8 cellular contexts compared by ENCODE assay signal in the genomic region with DNA sequence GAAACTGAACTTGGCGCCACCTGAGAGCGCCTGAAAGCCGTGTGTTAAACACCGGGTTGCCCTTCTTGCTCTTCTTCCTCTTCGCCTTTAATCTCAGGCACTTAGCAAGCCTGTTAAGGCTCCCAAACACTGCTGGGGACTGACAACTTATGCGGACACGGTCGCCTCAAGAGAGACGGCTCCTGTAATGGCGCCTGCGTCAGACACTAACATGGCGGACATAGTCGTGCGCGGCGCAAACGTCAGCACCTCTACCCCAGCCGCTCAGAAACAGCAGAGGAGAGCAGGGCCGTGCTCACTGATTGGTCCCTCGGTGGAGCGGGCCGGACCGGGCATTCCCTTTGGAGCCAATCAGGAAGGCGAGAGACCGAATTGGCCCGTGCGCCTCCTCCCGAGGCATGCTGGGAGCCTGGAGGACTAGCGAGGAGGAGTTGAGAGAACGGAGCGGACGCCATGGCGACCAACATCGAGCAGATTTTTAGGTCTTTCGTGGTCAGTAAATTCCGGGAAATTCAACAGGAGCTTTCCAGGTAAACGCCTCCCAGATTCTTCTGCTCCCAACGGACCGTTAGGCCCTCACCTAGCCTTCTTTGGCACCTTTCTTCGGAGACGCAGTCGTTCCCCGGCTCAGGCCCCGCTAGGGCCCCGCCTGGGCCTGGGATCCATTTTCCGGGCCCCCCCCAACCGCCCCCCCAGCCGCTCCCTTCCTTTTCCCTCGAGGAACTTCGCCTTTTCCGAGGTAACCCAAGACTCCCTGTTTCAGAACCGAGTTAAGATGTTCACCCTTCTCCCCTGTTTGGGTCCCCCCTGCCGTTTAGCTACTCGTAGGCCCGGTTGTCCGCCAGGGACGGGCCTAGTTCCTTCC. TPM values are rescaled to one million over a fixed set of nuclear protein-coding genes. Genes with fewer than 3 reads are reported as not detected.
DNase-seq lines count a peak whose midpoint lies in the region; ATAC-seq and TF ChIP-seq lines count a peak whose summit lies in the region.

A gene with protein sequence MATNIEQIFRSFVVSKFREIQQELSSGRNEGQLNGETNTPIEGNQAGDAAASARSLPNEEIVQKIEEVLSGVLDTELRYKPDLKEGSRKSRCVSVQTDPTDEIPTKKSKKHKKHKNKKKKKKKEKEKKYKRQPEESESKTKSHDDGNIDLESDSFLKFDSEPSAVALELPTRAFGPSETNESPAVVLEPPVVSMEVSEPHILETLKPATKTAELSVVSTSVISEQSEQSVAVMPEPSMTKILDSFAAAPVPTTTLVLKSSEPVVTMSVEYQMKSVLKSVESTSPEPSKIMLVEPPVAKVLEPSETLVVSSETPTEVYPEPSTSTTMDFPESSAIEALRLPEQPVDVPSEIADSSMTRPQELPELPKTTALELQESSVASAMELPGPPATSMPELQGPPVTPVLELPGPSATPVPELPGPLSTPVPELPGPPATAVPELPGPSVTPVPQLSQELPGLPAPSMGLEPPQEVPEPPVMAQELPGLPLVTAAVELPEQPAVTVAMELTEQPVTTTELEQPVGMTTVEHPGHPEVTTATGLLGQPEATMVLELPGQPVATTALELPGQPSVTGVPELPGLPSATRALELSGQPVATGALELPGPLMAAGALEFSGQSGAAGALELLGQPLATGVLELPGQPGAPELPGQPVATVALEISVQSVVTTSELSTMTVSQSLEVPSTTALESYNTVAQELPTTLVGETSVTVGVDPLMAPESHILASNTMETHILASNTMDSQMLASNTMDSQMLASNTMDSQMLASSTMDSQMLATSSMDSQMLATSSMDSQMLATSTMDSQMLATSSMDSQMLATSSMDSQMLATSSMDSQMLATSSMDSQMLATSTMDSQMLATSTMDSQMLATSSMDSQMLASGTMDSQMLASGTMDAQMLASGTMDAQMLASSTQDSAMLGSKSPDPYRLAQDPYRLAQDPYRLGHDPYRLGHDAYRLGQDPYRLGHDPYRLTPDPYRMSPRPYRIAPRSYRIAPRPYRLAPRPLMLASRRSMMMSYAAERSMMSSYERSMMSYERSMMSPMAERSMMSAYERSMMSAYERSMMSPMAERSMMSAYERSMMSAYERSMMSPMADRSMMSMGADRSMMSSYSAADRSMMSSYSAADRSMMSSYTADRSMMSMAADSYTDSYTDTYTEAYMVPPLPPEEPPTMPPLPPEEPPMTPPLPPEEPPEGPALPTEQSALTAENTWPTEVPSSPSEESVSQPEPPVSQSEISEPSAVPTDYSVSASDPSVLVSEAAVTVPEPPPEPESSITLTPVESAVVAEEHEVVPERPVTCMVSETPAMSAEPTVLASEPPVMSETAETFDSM (N-terminal part only) (plus strand): TSS at position 399 of the 865 bp plus-strand sequence. CDS start 55 bp downstream, at position 454.

- H3K36me3 ChIP-seq in ovary (no peaks in the 10 kb centered on the region), thyroid gland (peaks cover 0 to 20% of the 10 kb centered on the region in 2 donors)

- TF ChIP-seq POLR2A in ovary (IDR thresholded peaks at IDR 0.05) (peak; percentile 94), thyroid gland (IDR thresholded peaks at IDR 0.05) (peak; percentile 64 to 96)

- H3K4me3 Mint-ChIP-seq in activated naive CD8-positive, alpha-beta T cell treated with anti-CD3 and anti-CD28 coated beads, Interleukin-2, amount 50 U/mL, for 24 hours: peak within 1 kb of the TSS; percentile 92

- peak; percentile 99 for DNase-seq in GM12865 (ENCODE audit: low read depth)
- peak; percentile 94 for DNase-seq in NCI-H1417 treated with DMSO at 0.1 percent for 48 hours (lab: John Stamatoyannopoulos, UW)
- DNase-seq in SW480 (ENCODE audit: low spot score): peak; percentile 99
- DNase-seq in activated naive CD8-positive, alpha-beta T cell treated with anti-CD3 and anti-CD28 coated beads, Interleukin-2, amount 50 U/mL, for 24 hours: peak; percentile 96
- DNase-seq in Right ventricle myocardium inferior (ENCODE audit: missing footprints): peak; percentile 100
- peak; percentile 97 to 99 (median 98) for DNase-seq in ovary
- peak; percentile 99 to 100 for DNase-seq in thyroid gland

- no peaks in the 10 kb centered on the region for H3K9me3 Mint-ChIP-seq in activated naive CD8-positive, alpha-beta T cell treated with anti-CD3 and anti-CD28 coated beads, Interleukin-2, amount 50 U/mL, for 24 hours

- intact Hi-C loops in Right ventricle myocardium inferior (cut with DNase I) (loop anchor here (2.0 to 5.0 kb wide), 2 partner anchors 44 to 64 kb away; a partner anchor contains a TSS), ovary (cut with DNase I) (loop anchor here in 1 of 4 donors (5.0 kb wide), 1 partner anchor 99 kb away; a partner anchor contains a TSS), thyroid gland (cut with DNase I) (no loop called here)

- WGBS in ovary, 3 donors: 0 to 1% (median 1%) methylated on average over 47 to 56 of the region's 57 CpGs
- WGBS in thyroid gland, 2 donors: 0% methylated on average over 44 to 51 of the region's 57 CpGs

- H3K36me3 Mint-ChIP-seq in activated naive CD8-positive, alpha-beta T cell treated with anti-CD3 and anti-CD28 coated beads, Interleukin-2, amount 50 U/mL, for 24 hours (ENCODE audit: low read depth): peaks cover 66% of the 10 kb centered on the region

- H3K27me3 Mint-ChIP-seq in activated naive CD8-positive, alpha-beta T cell treated with anti-CD3 and anti-CD28 coated beads, Interleukin-2, amount 50 U/mL, for 24 hours: no peaks in the 10 kb centered on the region

- peak; percentile 51 for TF ChIP-seq EP300 in ovary (IDR thresholded peaks at IDR 0.05)

- H3K27me3 ChIP-seq in ovary: no peaks in the 10 kb centered on the region
- H3K27me3 ChIP-seq in thyroid gland: no peaks in the 10 kb centered on the region

- peaks cover 53% of the 10 kb centered on the region for H3K4me1 Mint-ChIP-seq in activated naive CD8-positive, alpha-beta T cell treated with anti-CD3 and anti-CD28 coated beads, Interleukin-2, amount 50 U/mL, for 24 hours

- H3K4me3 ChIP-seq in GM12865 (ENCODE audit: low read depth, low read length): peak within 1 kb of the TSS; percentile 86
- peak within 1 kb of the TSS; percentile 88 for H3K4me3 ChIP-seq in ovary
- peak within 1 kb of the TSS; percentile 29 to 72 (median 58) for H3K4me3 ChIP-seq in thyroid gland (replicated peaks in 1 of 3)

- H3K4me1 ChIP-seq in ovary (ENCODE audit: insufficient read depth): peaks cover 5% of the 10 kb centered on the region
- peaks cover 9 to 25% of the 10 kb centered on the region in 2 donors for H3K4me1 ChIP-seq in thyroid gland

- H3K9me3 ChIP-seq in ovary (no peaks in the 10 kb centered on the region), thyroid gland (no peaks in the 10 kb centered on the region)

- TF ChIP-seq CTCF in GM12865 (IDR thresholded peaks at IDR 0.05; ENCODE audit: insufficient read depth, low read depth, low read length, missing control alignments) (no peak), ovary (IDR thresholded peaks at IDR 0.05) (no peak), thyroid gland (IDR thresholded peaks at IDR 0.05) (no peak)

- ATAC-seq in HG02763 (IDR thresholded peaks at IDR 0.05; ENCODE audit: unreplicated experiment) (peak; percentile 93), Right ventricle myocardium inferior (peak; percentile 99)
- peak; percentile 99 for ATAC-seq in activated naive CD8-positive, alpha-beta T cell treated with anti-CD3 and anti-CD28 coated beads, Interleukin-2, amount 50 U/mL, for 24 hours

- H3K27ac ChIP-seq in ovary: peak within 1 kb of the TSS; percentile 92 to 94
- peak within 1 kb of the TSS; percentile 98 to 99 (median 99) for H3K27ac ChIP-seq in thyroid gland

- peak within 1 kb of the TSS; percentile 98 for H3K27ac Mint-ChIP-seq in activated naive CD8-positive, alpha-beta T cell treated with anti-CD3 and anti-CD28 coated beads, Interleukin-2, amount 50 U/mL, for 24 hours

RNA-seq across cellular contexts. Expression of the gene that starts here (rescaled TPM):
- total RNA-seq in Right ventricle myocardium inferior: 136 TPM
- total RNA-seq in ovary: 100 to 1,000 TPM; 216 to 351 (median 271) TPM
- 100 to 1,000 TPM; 107 to 263 TPM for polyA plus RNA-seq in ovary
- 100 to 1,000 TPM; 283 to 425 (median 334) TPM for total RNA-seq in thyroid gland

Comparison
In these comparisons a context has a peak if more than half of its experiments do, and no peak if none do; other contexts are left out.
1. Peak in every context shown above with its lines: DNase-seq, ATAC-seq, H3K4me3 ChIP-seq and H3K27ac ChIP-seq.